In the genomic region with DNA sequence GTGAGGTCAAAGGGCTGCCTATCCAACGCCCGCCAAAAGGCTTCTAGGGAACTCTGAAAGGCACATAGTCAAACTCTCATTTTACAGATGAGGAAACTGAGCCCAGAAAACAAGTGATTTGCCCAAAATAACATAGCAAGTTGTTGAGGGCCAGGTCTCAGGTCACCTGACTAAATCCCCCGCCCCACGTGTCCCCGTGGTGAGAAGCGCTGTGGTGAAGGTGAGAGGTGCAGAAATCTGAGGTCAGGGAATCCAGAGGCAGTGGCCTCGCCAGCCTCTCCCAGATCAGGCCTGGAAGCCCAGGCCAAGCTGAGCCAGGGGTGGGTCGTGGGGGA, we compare ENCODE assay signal across 8 cellular contexts. TPM values are rescaled to one million over a fixed set of nuclear protein-coding genes. Genes with fewer than 3 reads are reported as not detected.
DNase-seq lines count a peak whose midpoint lies in the region; ATAC-seq, FAIRE-seq and TF ChIP-seq lines count a peak whose summit lies in the region.

No MANE protein-coding gene starts in this region.

- peaks cover 62% of the 10 kb centered on the region for H3K36me3 Mint-ChIP-seq in activated naive CD4-positive, alpha-beta T cell treated with anti-CD3 and anti-CD28 coated beads for 36 hours (ENCODE audit: low read depth)
- peaks cover under 1% of the 10 kb centered on the region for H3K36me3 Mint-ChIP-seq in brain
- H3K36me3 Mint-ChIP-seq in memory B cell, result peaks cover 22% of the 10 kb centered on the region

- DNase-seq in activated naive CD4-positive, alpha-beta T cell treated with anti-CD3 and anti-CD28 coated beads for 36 hours, result no peak
- DNase-seq in activated naive CD4-positive, alpha-beta T cell (lab: John Stamatoyannopoulos, UW), result no peak
- DNase-seq in memory B cell (ENCODE audit: low spot score in 2 of 2) (no peak), transverse colon (no peak), left lobe of liver (ENCODE audit: low spot score) (no peak), frontal cortex (ENCODE audit: low spot score in 2 of 2) (no peak)

- H3K4me1 Mint-ChIP-seq in activated naive CD4-positive, alpha-beta T cell treated with anti-CD3 and anti-CD28 coated beads for 36 hours (ENCODE audit: low read depth), result peaks cover 49% of the 10 kb centered on the region
- H3K4me1 Mint-ChIP-seq in brain (peaks cover 61% of the 10 kb centered on the region), memory B cell (peaks cover 49% of the 10 kb centered on the region)

- CTCF ChIA-PET in activated naive CD4-positive, alpha-beta T cell treated with anti-CD3 and anti-CD28 coated beads for 36 hours (lab: Charles Lee), result interaction anchor here (1.0 to 1.9 kb wide), 2 partner anchors 22 to 58 kb away, joined by 3 to 4 read pairs; no protein-coding TSS in a partner anchor

- intact Hi-C loops in activated naive CD4-positive, alpha-beta T cell treated with anti-CD3 and anti-CD28 coated beads for 36 hours (cut with micrococcal nuclease), result loop anchor here (10.0 kb wide), 1 partner anchor 242 kb away; the partner anchor contains the start of gene MEF2D
- intact Hi-C loops in transverse colon (cut with DNase I; ENCODE audit: low total_unique reads), result no loop called here

- in situ Hi-C loops in transverse colon (cut with MboI; ENCODE audit: low pct_ligation_motif_present in 1 of 4, low pct_unique_long_range_greater_than_20kb in 1 of 4, low sequenced_read_pairs in 3 of 4), result no loop called here

- H3K4me3 Mint-ChIP-seq in activated naive CD4-positive, alpha-beta T cell treated with anti-CD3 and anti-CD28 coated beads for 36 hours, result peak overlapping the region; percentile 15
- H3K4me3 Mint-ChIP-seq in brain, result peak overlapping the region; percentile 92 to 98 (median 94)
- H3K4me3 Mint-ChIP-seq in memory B cell, result peak overlapping the region; percentile 45

- peak overlapping the region in 3 of 4 donors; percentile 25 to 96 (median 45) for H3K4me3 ChIP-seq in transverse colon

- WGBS in transverse colon (ENCODE audit: low coverage in 1 of 2), 2 donors, result 57% methylated on average over 8 of the region's 8 CpGs; no CpG with 5 or more reads in 1 of the 2 donors

- H3K27ac ChIP-seq in transverse colon, result peak overlapping the region; percentile 95 to 99 (median 98)

- no peaks in the 10 kb centered on the region for H3K27me3 ChIP-seq in transverse colon

- H3K9me3 ChIP-seq in transverse colon, result no peaks in the 10 kb centered on the region

- H3K4me1 ChIP-seq in transverse colon, result peaks cover 27 to 56% (median 48%) of the 10 kb centered on the region in 4 donors

- peaks cover 0 to 10% (median 4%) of the 10 kb centered on the region in 4 donors for H3K36me3 ChIP-seq in transverse colon

- no peak for TF ChIP-seq CTCF in brain (conservative IDR thresholded peaks at IDR 0.05)
- no peak for TF ChIP-seq CTCF in transverse colon (IDR thresholded peaks at IDR 0.05)

- TF ChIP-seq POLR2A in transverse colon (IDR thresholded peaks at IDR 0.05), result no peak

- no peaks in the 10 kb centered on the region for H3K27me3 Mint-ChIP-seq in activated naive CD4-positive, alpha-beta T cell treated with anti-CD3 and anti-CD28 coated beads for 36 hours (ENCODE audit: low read depth)
- H3K27me3 Mint-ChIP-seq in brain (no peaks in the 10 kb centered on the region), memory B cell (no peaks in the 10 kb centered on the region)

- no peaks in the 10 kb centered on the region for H3K9me3 Mint-ChIP-seq in activated naive CD4-positive, alpha-beta T cell treated with anti-CD3 and anti-CD28 coated beads for 36 hours
- H3K9me3 Mint-ChIP-seq in brain (no peaks in the 10 kb centered on the region), memory B cell (no peaks in the 10 kb centered on the region)

- H3K27ac Mint-ChIP-seq in activated naive CD4-positive, alpha-beta T cell treated with anti-CD3 and anti-CD28 coated beads for 36 hours, result peak overlapping the region; percentile 89
- peak overlapping the region; percentile 98 to 100 (median 100) for H3K27ac Mint-ChIP-seq in brain
- peak overlapping the region; percentile 89 for H3K27ac Mint-ChIP-seq in memory B cell

- ATAC-seq in memory B cell (ENCODE audit: low read depth), result no peak
- ATAC-seq in HG03342 (IDR thresholded peaks at IDR 0.05; ENCODE audit: unreplicated experiment), result no peak
- ATAC-seq in left lobe of liver, result no peak

- FAIRE-seq in frontal cortex (lab: Jason Lieb, UNC), result no peak

- no peak for TF ChIP-seq EP300 in transverse colon (IDR thresholded peaks at IDR 0.05; ENCODE audit: low read depth)

RNA-seq across cellular contexts. Expression of gene HDGF, which starts 5.1 kb away (rescaled TPM):
- 100 to 1,000 TPM; 282 to 283 TPM for total RNA-seq in activated naive CD4-positive, alpha-beta T cell treated with anti-CD3 and anti-CD28 coated beads for 36 hours
- 502 TPM for polyA plus RNA-seq in brain (ENCODE audit: insufficient read depth, low read depth, low replicate concordance)
- total RNA-seq in transverse colon, result 100 to 1,000 TPM; 150 to 204 (median 179) TPM
- total RNA-seq in left lobe of liver, result 153 TPM
- 63.6 TPM for total RNA-seq in frontal cortex

RNA-seq across cellular contexts. Expression of gene MRPL24, which starts 5.5 kb away (rescaled TPM):
- total RNA-seq in activated naive CD4-positive, alpha-beta T cell treated with anti-CD3 and anti-CD28 coated beads for 36 hours, result 100 to 1,000 TPM in 1 of 2 experiments, 10 to 100 TPM in 1; 91.1 to 114 TPM
- 111 TPM for polyA plus RNA-seq in brain (ENCODE audit: insufficient read depth, low read depth, low replicate concordance)
- 10 to 100 TPM in 3 of 4 donors, 1 to 10 TPM in 1; 6.8 to 44.9 (median 37.1) TPM for total RNA-seq in transverse colon
- total RNA-seq in left lobe of liver, result 68.7 TPM
- 14.7 TPM for total RNA-seq in frontal cortex

RNA-seq across cellular contexts. Expression of gene ISG20L2, which starts 17.8 kb away (rescaled TPM):
- total RNA-seq in activated naive CD4-positive, alpha-beta T cell treated with anti-CD3 and anti-CD28 coated beads for 36 hours, result 10 to 100 TPM; 24.8 to 28.7 TPM
- polyA plus RNA-seq in brain (ENCODE audit: insufficient read depth, low read depth, low replicate concordance), result 41.5 TPM
- total RNA-seq in transverse colon, result 10 to 100 TPM; 25.8 to 61.7 (median 33.1) TPM
- total RNA-seq in left lobe of liver, result 10.8 TPM
- total RNA-seq in frontal cortex, result 7.3 TPM

RNA-seq across cellular contexts. Expression of gene METTL25B, which starts 18.1 kb away (rescaled TPM):
- 10 to 100 TPM; 35.3 to 35.5 TPM for total RNA-seq in activated naive CD4-positive, alpha-beta T cell treated with anti-CD3 and anti-CD28 coated beads for 36 hours
- 46.8 TPM for polyA plus RNA-seq in brain (ENCODE audit: insufficient read depth, low read depth, low replicate concordance)
- total RNA-seq in transverse colon, result 10 to 100 TPM; 37.4 to 40.8 (median 39.0) TPM
- 26.8 TPM for total RNA-seq in left lobe of liver
- total RNA-seq in frontal cortex, result 5.7 TPM

RNA-seq across cellular contexts. Expression of gene PRCC, which starts 21.0 kb away (rescaled TPM):
- 10 to 100 TPM; 55.2 to 55.8 TPM for total RNA-seq in activated naive CD4-positive, alpha-beta T cell treated with anti-CD3 and anti-CD28 coated beads for 36 hours
- 111 TPM for polyA plus RNA-seq in brain (ENCODE audit: insufficient read depth, low read depth, low replicate concordance)
- total RNA-seq in transverse colon (10 to 100 TPM; 15.1 to 69.9 (median 39.4) TPM), left lobe of liver (19.3 TPM), frontal cortex (14.3 TPM)

Comparison
In these comparisons a context has a peak if more than half of its experiments do, and no peak if none do; other contexts are left out.
1. H3K4me3 Mint-ChIP-seq: peak in every context shown above with its lines; median percentile 94 in brain; 45 in memory B cell; 15 in activated naive CD4-positive, alpha-beta T cell treated with anti-CD3 and anti-CD28 coated beads for 36 hours.